Comparison of ENCODE assay signal across 8 cellular contexts in the genomic region with DNA sequence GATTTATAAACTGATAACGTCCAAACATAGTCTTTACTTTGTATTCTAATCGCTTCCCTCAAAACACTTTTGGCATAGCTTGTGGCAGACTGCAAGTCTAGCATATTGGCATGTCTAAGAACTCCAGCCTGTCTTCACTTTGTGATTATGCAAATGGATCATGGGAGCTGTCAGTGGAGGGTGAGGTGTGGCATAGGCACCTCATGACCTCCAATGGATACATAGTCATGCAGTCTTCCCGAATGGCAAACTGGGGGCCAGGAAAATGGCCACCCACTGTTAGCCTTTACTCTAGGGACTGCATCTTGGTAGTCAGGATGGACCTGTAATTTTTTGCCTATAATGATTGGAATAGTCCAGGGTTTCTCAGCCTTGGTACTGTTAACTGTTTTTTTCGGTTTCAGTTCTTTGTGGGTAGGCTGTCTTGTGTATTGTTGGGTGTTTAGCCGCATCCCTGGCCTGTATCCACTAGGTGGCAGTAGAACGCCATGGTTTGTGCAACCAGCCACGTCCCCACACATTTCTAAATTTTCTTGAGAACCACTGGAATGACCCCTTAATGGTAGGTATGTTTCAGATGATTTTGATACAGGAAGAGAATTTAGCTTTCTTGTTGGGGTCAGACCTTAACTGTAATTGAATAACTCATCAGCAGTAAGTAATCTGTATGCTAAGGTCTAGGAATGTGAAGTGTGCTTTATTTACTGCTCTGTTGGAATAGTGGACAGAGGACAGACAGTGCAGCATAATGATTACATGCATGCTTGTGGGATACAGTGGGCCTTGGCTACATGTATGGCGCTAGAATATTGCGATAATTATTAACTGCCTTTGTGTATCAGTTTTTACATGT. TPM values are rescaled to one million over a fixed set of nuclear protein-coding genes. Genes with fewer than 3 reads are reported as not detected.
DNase-seq lines count a peak whose midpoint lies in the region; ATAC-seq, FAIRE-seq and TF ChIP-seq lines count a peak whose summit lies in the region.

No MANE protein-coding gene starts in this region.

- H3K4me3 ChIP-seq in fibroblast of the aortic adventitia (ENCODE audit: low read depth, low read length) = no peak overlapping the region
- H3K4me3 ChIP-seq in neuronal stem cell (ENCODE audit: low read length in 2 of 2) = no peak overlapping the region
- no peak overlapping the region for H3K4me3 ChIP-seq in stomach

- H3K23ac ChIP-seq in neuronal stem cell (ENCODE audit: low read depth, low read length, poor library complexity) = no peak overlapping the region

- H3K4ac ChIP-seq in neuronal stem cell (ENCODE audit: low read length) = no peak overlapping the region

- no peak overlapping the region for H4K91ac ChIP-seq in neuronal stem cell (ENCODE audit: low read depth, low read length, poor library complexity)

- peaks cover 0 to 8% of the 10 kb centered on the region in 2 donors for H3K4me1 ChIP-seq in neuronal stem cell (ENCODE audit: control insufficient read depth in 2 of 2, insufficient read depth in 1 of 2, low read depth in 1 of 2, low read length in 2 of 2)
- H3K4me1 ChIP-seq in stomach = peaks cover 4 to 51% (median 29%) of the 10 kb centered on the region in 4 donors

- TF ChIP-seq CTCF in D721Med (IDR thresholded peaks at IDR 0.05; ENCODE audit: insufficient read depth, missing control alignments) (peak; percentile 89), fibroblast of the aortic adventitia (IDR thresholded peaks at IDR 0.05; ENCODE audit: insufficient read depth, low read length) (peak; percentile 91), stomach (IDR thresholded peaks at IDR 0.05) (peak in 5 of 7 experiments; percentile 76 to 95 (median 90))

- peak; percentile 67 for ATAC-seq in GM19468 (IDR thresholded peaks at IDR 0.05; ENCODE audit: extremely low read depth, unreplicated experiment)
- peak; percentile 67 for ATAC-seq in HG03575 (IDR thresholded peaks at IDR 0.05; ENCODE audit: extremely low read depth, insufficient number of reproducible peaks, low FRiP score, unreplicated experiment)

- TF ChIP-seq POLR2A in stomach (IDR thresholded peaks at IDR 0.05) = no peak

- H3K36me3 ChIP-seq in neuronal stem cell (replicated peaks in 1 of 2; ENCODE audit: control insufficient read depth in 2 of 2, insufficient read depth in 2 of 2, low read length in 2 of 2) (no peaks in the 10 kb centered on the region), stomach (no peaks in the 10 kb centered on the region)

- no peak overlapping the region for H3K9ac ChIP-seq in neuronal stem cell (ENCODE audit: low read depth, low read length, poor library complexity)

- no peak overlapping the region for H2BK120ac ChIP-seq in neuronal stem cell (ENCODE audit: low read depth, low read length)

- no peak overlapping the region for H3K4me2 ChIP-seq in neuronal stem cell (ENCODE audit: insufficient read depth, low read length, poor library complexity, severe bottlenecking)

- H3K18ac ChIP-seq in neuronal stem cell (ENCODE audit: low read length) = no peak overlapping the region

- H3K27ac ChIP-seq in neuronal stem cell (replicated peaks; ENCODE audit: low read length) (no peak overlapping the region), stomach (peak overlapping the region in 4 of 5 donors; percentile 13 to 78 (median 57))

- no peaks in the 10 kb centered on the region for H3K79me1 ChIP-seq in neuronal stem cell (ENCODE audit: low read depth, low read length)

- DNase-seq in D721Med (ENCODE audit: insufficient read length, low spot score) (peak; percentile 19), RCC 7860 (ENCODE audit: low spot score) (peak; percentile 65), fibroblast of the aortic adventitia (ENCODE audit: low read depth) (peak; percentile 90), neuronal stem cell (ENCODE audit: low spot score) (peak; percentile 79), stomach (peak; percentile 81)
- peak; percentile 34 to 63 for DNase-seq in activated T-helper 1 cell treated with anti-CD3 and anti-CD28 coated beads, Interleukin-2, amount 50 U/mL, for 16 hours (ENCODE audit: low read depth in 1 of 2, low spot score in 1 of 2)

- intact Hi-C loops in stomach (cut with DNase I; ENCODE audit: low total_unique reads) = loop anchor here (5.0 kb wide), 1 partner anchor 55 kb away; no protein-coding TSS in a partner anchor

- no peak overlapping the region for H3K14ac ChIP-seq in neuronal stem cell (ENCODE audit: low read length)

- no peak overlapping the region for H2BK15ac ChIP-seq in neuronal stem cell (ENCODE audit: low read length)

- WGBS in neuronal stem cell (ENCODE audit: extremely low coverage in 2 of 2, insufficient read length in 2 of 2, insufficient replicate concordance in 1 of 2), 2 donors = no CpG with 5 or more reads among the region's 9 CpGs
- WGBS in stomach, 5 donors = 27 to 33% (median 30%) methylated on average over 9 of the region's 9 CpGs

- no peak overlapping the region for H2BK5ac ChIP-seq in neuronal stem cell (ENCODE audit: low read length)

- no peak overlapping the region for H4K8ac ChIP-seq in neuronal stem cell (ENCODE audit: low read depth, low read length)

- FAIRE-seq in D721Med (lab: Jason Lieb, UNC) = no peak
- FAIRE-seq in RCC 7860 (lab: Jason Lieb, UNC) = no peak

- H3K9me3 ChIP-seq in neuronal stem cell (replicated peaks in 1 of 2; ENCODE audit: control insufficient read depth in 2 of 2, insufficient read depth in 1 of 2, low read depth in 1 of 2, low read length in 2 of 2) = no peaks in the 10 kb centered on the region
- H3K9me3 ChIP-seq in stomach = no peaks in the 10 kb centered on the region

- H2BK12ac ChIP-seq in neuronal stem cell (ENCODE audit: low read length) = no peak overlapping the region

- no peak for TF ChIP-seq EP300 in stomach (IDR thresholded peaks at IDR 0.05)

- H2AFZ ChIP-seq in neuronal stem cell (ENCODE audit: low read length) = peak overlapping the region; percentile 46

- H3K27me3 ChIP-seq in neuronal stem cell (ENCODE audit: control insufficient read depth in 3 of 3, insufficient read depth in 3 of 3, low read depth in 1 of 3, low read length in 3 of 3) (no peaks in the 10 kb centered on the region), stomach (no peaks in the 10 kb centered on the region)

- H2AK5ac ChIP-seq in neuronal stem cell (ENCODE audit: low read depth, low read length) = no peak overlapping the region

RNA-seq across cellular contexts. Expression of gene GPR171, which starts 24.6 kb away (rescaled TPM):
- total RNA-seq in fibroblast of the aortic adventitia (ENCODE audit: low replicate concordance) (not detected in 2 replicates), stomach (10 to 100 TPM in 3 of 5 donors, under 1 TPM in 1, not detected in 1; 0.73 to 37.5 (median 20.5) TPM)
- not detected for polyA plus RNA-seq in neuronal stem cell (2013, experiment 1 of 2)
- not detected for polyA plus RNA-seq in neuronal stem cell (2013, experiment 2 of 2)
- 1 to 10 TPM in 2 of 3 donors, under 1 TPM in 1; 0.44 to 1.4 (median 1.3) TPM for polyA plus RNA-seq in stomach

RNA-seq across cellular contexts. Expression of gene P2RY14, which starts 50.7 kb away (rescaled TPM):
- 0.41 TPM in 1 of 2 replicates, not detected in the other for total RNA-seq in fibroblast of the aortic adventitia (ENCODE audit: low replicate concordance)
- polyA plus RNA-seq in neuronal stem cell (2013, experiment 1 of 2) = not detected
- polyA plus RNA-seq in neuronal stem cell (2013, experiment 2 of 2) = not detected
- 10 to 100 TPM in 3 of 5 donors, 1 to 10 TPM in 2; 1.7 to 43.2 (median 11.6) TPM for total RNA-seq in stomach
- 1 to 10 TPM; 4.8 to 8.6 (median 8.6) TPM for polyA plus RNA-seq in stomach

Comparison
In these comparisons a context has a peak if more than half of its experiments do, and no peak if none do; other contexts are left out.
1. DNase-seq: peak in every context shown above with its lines; median percentile 90 in fibroblast of the aortic adventitia; 81 in stomach; 79 in neuronal stem cell; 65 in RCC 7860; 48 in activated T-helper 1 cell treated with anti-CD3 and anti-CD28 coated beads, Interleukin-2, amount 50 U/mL, for 16 hours; 19 in D721Med.